8 cellular contexts compared by ENCODE assay signal in the genomic region with DNA sequence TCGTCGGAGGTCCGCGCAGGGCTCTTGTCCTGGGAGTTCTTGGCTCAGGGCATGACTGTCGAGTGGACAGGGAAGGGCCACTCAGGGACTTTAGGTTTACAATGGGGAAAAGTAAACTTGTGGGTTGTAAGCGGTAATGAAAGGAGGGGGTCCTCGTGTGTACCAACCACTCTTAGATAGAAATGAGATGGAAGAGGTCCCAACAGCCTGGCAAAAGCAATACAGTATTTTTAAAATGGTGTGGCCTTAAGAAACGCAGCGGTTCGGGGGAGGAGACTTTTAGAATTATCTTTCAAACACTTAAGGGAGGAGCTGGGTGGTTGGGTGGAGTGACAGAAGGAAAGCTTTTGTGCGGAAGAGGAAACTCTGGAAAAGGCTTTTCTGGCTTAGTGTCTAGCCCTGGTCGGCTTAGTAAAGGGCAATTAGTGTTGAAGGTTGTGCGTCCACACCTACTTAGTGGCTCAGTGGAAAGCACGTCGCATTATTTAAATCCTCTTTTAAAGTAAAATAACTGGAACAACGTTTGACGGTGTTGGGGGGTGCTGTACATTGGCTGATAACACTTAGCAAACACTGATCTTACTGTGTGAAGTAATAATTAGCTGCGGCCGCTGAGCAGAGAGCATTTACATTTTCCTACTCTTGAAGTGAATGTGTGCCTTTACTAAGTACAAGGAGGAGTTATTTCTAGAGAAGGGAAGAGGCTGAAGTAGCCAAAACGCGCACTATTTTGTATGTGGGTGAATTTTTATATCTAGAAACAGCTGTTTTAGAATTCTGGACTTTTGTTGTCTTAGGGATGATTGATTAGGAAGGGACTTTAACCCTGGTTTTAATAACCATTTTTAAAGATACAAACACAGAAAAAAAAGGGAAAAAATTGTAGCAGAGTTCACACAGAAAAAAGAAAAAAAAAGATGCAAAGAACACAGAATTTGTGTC. TPM values are rescaled to one million over a fixed set of nuclear protein-coding genes. Genes with fewer than 3 reads are reported as not detected.
DNase-seq lines count a peak whose midpoint lies in the region; ATAC-seq, FAIRE-seq and TF ChIP-seq lines count a peak whose summit lies in the region.

No MANE protein-coding gene starts in this region.

- WGBS in A549 (ENCODE audit: missing lambda C conversion rate), result under 1% methylated on average over 21 of the region's 21 CpGs

- no peak for TF ChIP-seq CTCF in A549 (IDR thresholded peaks at IDR 0.05)
- no peak for TF ChIP-seq CTCF in GM13976 (IDR thresholded peaks at IDR 0.05; ENCODE audit: borderline replicate concordance, control extremely low read depth, extremely low read depth, insufficient read depth, missing control alignments)
- no peak for TF ChIP-seq CTCF in cardiac fibroblast (IDR thresholded peaks at IDR 0.05; ENCODE audit: low read depth, low read length)

- no peak for TF ChIP-seq POLR2A in A549 (IDR thresholded peaks at IDR 0.05; ENCODE audit: low read length)

- no peak for TF ChIP-seq RAD21 in A549 (conservative IDR thresholded peaks at IDR 0.05 in 1 of 2, IDR thresholded peaks at IDR 0.05 in 1 of 2)

- ATAC-seq in A549, result peak; percentile 70 to 81
- peak; percentile 47 for ATAC-seq in HG02840 (IDR thresholded peaks at IDR 0.05; ENCODE audit: low FRiP score, unreplicated experiment)

- peaks cover 32% of the 10 kb centered on the region for H3K4me1 ChIP-seq in A549

- no peak for FAIRE-seq in A549 (lab: Jason Lieb, UNC)

- DNase-seq in A549 (ENCODE audit: low read depth in 1 of 2, low spot score in 1 of 2) (peak; percentile 77 to 92), GM13976 (ENCODE audit: low spot score) (peak; percentile 61), NCI-H1436 treated with DMSO at 0.1 percent for 48 hours (lab: John Stamatoyannopoulos, UW) (peak; percentile 52), T-helper 2 cell (peak in 4 of 5 experiments; percentile 3 to 87 (median 30)), cardiac fibroblast (ENCODE audit: low read depth in 2 of 2) (peak; percentile 91 to 95), islet precursor cell (peak; percentile 84)
- peak; percentile 16 to 30 for DNase-seq in stimulated activated CD4-positive, alpha-beta T cell treated with anti-CD3 and anti-CD28 coated beads, Interleukin-2, amount 100 ng/mL, for 48 hours

- peak overlapping the region; percentile 88 to 94 for H3K27ac ChIP-seq in A549

- POLR2A ChIA-PET in A549 (lab: Yijun Ruan, JAX), result interaction anchor here (0.6 to 4.2 kb wide), 30 partner anchors 10 to 283 kb away, joined by 3 to 57 read pairs (median 6); no protein-coding TSS in a partner anchor

- H3K9me3 ChIP-seq in A549, result no peaks in the 10 kb centered on the region

- peak overlapping the region; percentile 90 for H3K4me2 ChIP-seq in A549

- no peak for TF ChIP-seq EP300 in A549 (IDR thresholded peaks at IDR 0.05)

- CTCF ChIA-PET in A549 (lab: Yijun Ruan, JAX), result interaction anchor here (1.0 to 8.5 kb wide), 21 partner anchors 11 to 360 kb away, joined by 3 to 61 read pairs (median 4); no protein-coding TSS in a partner anchor

- in situ Hi-C loops in GM13976 (cut with MboI; ENCODE audit: low sequenced_read_pairs, unreplicated experiment), result loop anchor here (25.0 kb wide), 1 partner anchor 167 kb away; a partner anchor contains a TSS

- H3K4me3 ChIP-seq in A549 (peak overlapping the region; percentile 71), cardiac fibroblast (replicated peaks in 1 of 2; ENCODE audit: low read depth in 2 of 2, low read length in 2 of 2) (peak overlapping the region; percentile 98)

TF ChIP-seq in A549, 52 proteins besides CTCF, POLR2A, EP300 and RAD21:
- no peak for TF ChIP-seq FOXS1 (CRISPR knock-in tag; IDR thresholded peaks at IDR 0.05)
- no peak for TF ChIP-seq NR3C1 (IDR thresholded peaks at IDR 0.05)
- TF ChIP-seq ZFP36 (IDR thresholded peaks at IDR 0.05; ENCODE audit: borderline replicate concordance, partially characterized antibody), result no peak
- peak; percentile 97; the same call in 1 of the 2 replicates for TF ChIP-seq FOSB (CRISPR knock-in tag; IDR thresholded peaks at IDR 0.05)
- TF ChIP-seq RCOR1 (IDR thresholded peaks at IDR 0.05; ENCODE audit: low read depth, low read length), result no peak
- 0 out of 2 replicates have a peak, but pooled peaks have one; percentile 50 for TF ChIP-seq HOXB5 (CRISPR knock-in tag; IDR thresholded peaks at IDR 0.05)
- no peak for TF ChIP-seq PHF8 (IDR thresholded peaks at IDR 0.05; ENCODE audit: borderline replicate concordance, low read depth)
- peak; percentile 93 for TF ChIP-seq HOXA7 (CRISPR knock-in tag; IDR thresholded peaks at IDR 0.05)
- TF ChIP-seq HDAC2 (IDR thresholded peaks at IDR 0.05), result no peak
- TF ChIP-seq JUN (IDR thresholded peaks at IDR 0.05), result no peak
- TF ChIP-seq, protein P1, sequence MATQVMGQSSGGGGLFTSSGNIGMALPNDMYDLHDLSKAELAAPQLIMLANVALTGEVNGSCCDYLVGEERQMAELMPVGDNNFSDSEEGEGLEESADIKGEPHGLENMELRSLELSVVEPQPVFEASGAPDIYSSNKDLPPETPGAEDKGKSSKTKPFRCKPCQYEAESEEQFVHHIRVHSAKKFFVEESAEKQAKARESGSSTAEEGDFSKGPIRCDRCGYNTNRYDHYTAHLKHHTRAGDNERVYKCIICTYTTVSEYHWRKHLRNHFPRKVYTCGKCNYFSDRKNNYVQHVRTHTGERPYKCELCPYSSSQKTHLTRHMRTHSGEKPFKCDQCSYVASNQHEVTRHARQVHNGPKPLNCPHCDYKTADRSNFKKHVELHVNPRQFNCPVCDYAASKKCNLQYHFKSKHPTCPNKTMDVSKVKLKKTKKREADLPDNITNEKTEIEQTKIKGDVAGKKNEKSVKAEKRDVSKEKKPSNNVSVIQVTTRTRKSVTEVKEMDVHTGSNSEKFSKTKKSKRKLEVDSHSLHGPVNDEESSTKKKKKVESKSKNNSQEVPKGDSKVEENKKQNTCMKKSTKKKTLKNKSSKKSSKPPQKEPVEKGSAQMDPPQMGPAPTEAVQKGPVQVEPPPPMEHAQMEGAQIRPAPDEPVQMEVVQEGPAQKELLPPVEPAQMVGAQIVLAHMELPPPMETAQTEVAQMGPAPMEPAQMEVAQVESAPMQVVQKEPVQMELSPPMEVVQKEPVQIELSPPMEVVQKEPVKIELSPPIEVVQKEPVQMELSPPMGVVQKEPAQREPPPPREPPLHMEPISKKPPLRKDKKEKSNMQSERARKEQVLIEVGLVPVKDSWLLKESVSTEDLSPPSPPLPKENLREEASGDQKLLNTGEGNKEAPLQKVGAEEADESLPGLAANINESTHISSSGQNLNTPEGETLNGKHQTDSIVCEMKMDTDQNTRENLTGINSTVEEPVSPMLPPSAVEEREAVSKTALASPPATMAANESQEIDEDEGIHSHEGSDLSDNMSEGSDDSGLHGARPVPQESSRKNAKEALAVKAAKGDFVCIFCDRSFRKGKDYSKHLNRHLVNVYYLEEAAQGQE (IDR thresholded peaks at IDR 0.05), result no peak
- peak; percentile 74; the same call in 1 of the 2 replicates for TF ChIP-seq TFCP2L1 (CRISPR knock-in tag; IDR thresholded peaks at IDR 0.05)
- TF ChIP-seq, protein P2, sequence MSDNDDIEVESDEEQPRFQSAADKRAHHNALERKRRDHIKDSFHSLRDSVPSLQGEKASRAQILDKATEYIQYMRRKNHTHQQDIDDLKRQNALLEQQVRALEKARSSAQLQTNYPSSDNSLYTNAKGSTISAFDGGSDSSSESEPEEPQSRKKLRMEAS (IDR thresholded peaks at IDR 0.05), result 0 out of 2 replicates have a peak, but pooled peaks have one; percentile 9
- no peak for TF ChIP-seq HEYL (CRISPR knock-in tag; IDR thresholded peaks at IDR 0.05)
- TF ChIP-seq TP53 (CRISPR knock-in tag; IDR thresholded peaks at IDR 0.05), result no peak; the same call in 1 of the 2 replicates
- TF ChIP-seq CBX2 (IDR thresholded peaks at IDR 0.05; ENCODE audit: borderline replicate concordance, low read depth), result no peak
- no peak for TF ChIP-seq GATA3 (IDR thresholded peaks at IDR 0.05; ENCODE audit: borderline replicate concordance)
- no peak for TF ChIP-seq HOXB13 (CRISPR knock-in tag; IDR thresholded peaks at IDR 0.05; ENCODE audit: low read depth)
- peak; percentile 83; the same call in 1 of the 2 replicates for TF ChIP-seq RARB (CRISPR knock-in tag; IDR thresholded peaks at IDR 0.05)
- TF ChIP-seq JUNB (IDR thresholded peaks at IDR 0.05), result no peak
- TF ChIP-seq ZSCAN20 (CRISPR knock-in tag; IDR thresholded peaks at IDR 0.05), result 0 out of 2 replicates have a peak, but pooled peaks have one; percentile 48
TF ChIP-seq in A549: peak in this region for 7.

RNA-seq across cellular contexts. Expression of a gene that starts 1.0 kb away (rescaled TPM):
- polyA plus RNA-seq in A549 (2011; rRNA removed) (107 and 111 TPM in 2 replicates), A549 (2017; fragmentation: RNase III; extraction: RNeasy Plus Mini Kit Qiagen cat#74134 plus additional on column Dnase treatment) (41.1 to 50.7 TPM (median 46.0 TPM) in 3 replicates)
- 81.8 and 97.0 TPM in 2 replicates for polyA plus RNA-seq in A549 (2012; cell fraction: cytosol; rRNA removed)
- 137 and 157 TPM in 2 replicates for polyA plus RNA-seq in A549 (2012; cell fraction: nucleus; rRNA removed)
- polyA minus RNA-seq in A549 (2011; rRNA and poly(A)+ RNA removed), result 31.2 and 45.5 TPM in 2 replicates

Comparison
In these comparisons a context has a peak if more than half of its experiments do, and no peak if none do; other contexts are left out.
1. Peak in every context shown above with its lines: DNase-seq, ATAC-seq, H3K4me3 ChIP-seq and H3K27ac ChIP-seq.
2. DNase-seq: peak in every context shown above with its lines; median percentile 93 in cardiac fibroblast; 84 in A549; 84 in islet precursor cell; 61 in GM13976; 52 in NCI-H1436 treated with DMSO at 0.1 percent for 48 hours; 30 in T-helper 2 cell; 23 in stimulated activated CD4-positive, alpha-beta T cell treated with anti-CD3 and anti-CD28 coated beads, Interleukin-2, amount 100 ng/mL, for 48 hours.